Comparison of ENCODE assay signal across 12 cellular contexts in genomic region chr9:20208951-20209350, GRCh38.
DNase-seq lines count a peak whose midpoint lies in the region; FAIRE-seq and TF ChIP-seq lines count a peak whose summit lies in the region.
"Had no signal": no experiment of that assay in that cellular context is flagged by ENCODE, and none has a peak within 500 bp of the region (broad histone marks: within the 10 kb centered on the region; RNA-seq: fewer than 3 reads in every experiment).

No MANE protein-coding gene starts in this region.

- H3K9me3 ChIP-seq in CD4-positive, alpha-beta memory T cell (ENCODE audit: control insufficient read depth in 1 of 2, low read length in 2 of 2): no peaks in the 10 kb centered on the region
- H3K9me3 ChIP-seq in esophagus squamous epithelium (no peaks in the 10 kb centered on the region), neural progenitor cell (ENCODE audit: low read depth) (no peaks in the 10 kb centered on the region), hepatocyte (ENCODE audit: low read depth) (no peaks in the 10 kb centered on the region)
- H3K9me3 ChIP-seq: esophagus muscularis mucosa had no signal

- H4K20me1 ChIP-seq in neural progenitor cell (ENCODE audit: low read depth): no peaks in the 10 kb centered on the region
- no peaks in the 10 kb centered on the region for H4K20me1 ChIP-seq in hepatocyte (ENCODE audit: insufficient read depth, poor library complexity, severe bottlenecking)

- H3K27ac Mint-ChIP-seq in CD4-positive, alpha-beta memory T cell: peak overlapping the region in 6 of 7 donors; percentile 71 to 88 (median 84)
- peak overlapping the region; percentile 87 for H3K27ac Mint-ChIP-seq in T-helper 2 cell treated with Interferon-gamma antibody and Interleukin-4, amounts not matched to agents 5 μg/mL and 100 μg/mL, for 36 hours
- no peak overlapping the region for H3K27ac Mint-ChIP-seq in neural progenitor cell
- H3K27ac Mint-ChIP-seq: type B pancreatic cell had no signal

- intact Hi-C loops in CD4-positive, alpha-beta memory T cell (cut with micrococcal nuclease): loop anchor here (10.0 kb wide), 1 partner anchor 406 kb away; no protein-coding TSS in a partner anchor
- intact Hi-C loops in esophagus squamous epithelium (cut with DNase I): no loop called here

- 56 to 85% methylated on average over 1 of the region's 1 CpG for WGBS in esophagus squamous epithelium, 2 donors
- WGBS in hepatocyte (ENCODE audit: low lambda C conversion rate, missing lambda C conversion rate): 80% methylated on average over 1 of the region's 1 CpG

- POLR2A ChIA-PET in CD4-positive, alpha-beta memory T cell (lab: Charles Lee; ENCODE audit: partially characterized antibody): no interaction called here

- peak overlapping the region; percentile 3 for H3K27ac ChIP-seq in CD4-positive, alpha-beta memory T cell (ENCODE audit: low read depth, low read length)
- H3K27ac ChIP-seq in esophagus squamous epithelium (peak overlapping the region in 3 of 4 donors; percentile 2 to 71 (median 38)), neural progenitor cell (no peak overlapping the region), hepatocyte (no peak overlapping the region)
- H3K27ac ChIP-seq: esophagus muscularis mucosa had no signal

- peaks cover 20 to 30% (median 27%) of the 10 kb centered on the region in 4 donors for H3K4me1 Mint-ChIP-seq in CD4-positive, alpha-beta memory T cell
- peaks cover 37% of the 10 kb centered on the region for H3K4me1 Mint-ChIP-seq in T-helper 2 cell treated with Interferon-gamma antibody and Interleukin-4, amounts not matched to agents 5 μg/mL and 100 μg/mL, for 36 hours (ENCODE audit: low read depth)
- peaks cover 3% of the 10 kb centered on the region for H3K4me1 Mint-ChIP-seq in neural progenitor cell

- peak; percentile 42 for FAIRE-seq in GM18507 (lab: Jason Lieb, UNC)

- CTCF ChIA-PET in CD4-positive, alpha-beta memory T cell (lab: Charles Lee; ENCODE audit: partially characterized antibody): no interaction called here

- H3K27me3 Mint-ChIP-seq in CD4-positive, alpha-beta memory T cell: no peaks in the 10 kb centered on the region
- no peaks in the 10 kb centered on the region for H3K27me3 Mint-ChIP-seq in T-helper 2 cell treated with Interferon-gamma antibody and Interleukin-4, amounts not matched to agents 5 μg/mL and 100 μg/mL, for 36 hours (ENCODE audit: low read depth)
- H3K27me3 Mint-ChIP-seq in neural progenitor cell (ENCODE audit: insufficient read depth, low read depth): no peaks in the 10 kb centered on the region
- H3K27me3 Mint-ChIP-seq: type B pancreatic cell had no signal

- H3K9ac ChIP-seq in neural progenitor cell: no peak overlapping the region

- no peak for TF ChIP-seq POLR2A in esophagus squamous epithelium (IDR thresholded peaks at IDR 0.05)

- H3K4me2 ChIP-seq in neural progenitor cell: no peak overlapping the region
- no peak overlapping the region for H3K4me2 ChIP-seq in hepatocyte

- H3K36me3 Mint-ChIP-seq in CD4-positive, alpha-beta memory T cell: no peaks in the 10 kb centered on the region
- no peaks in the 10 kb centered on the region for H3K36me3 Mint-ChIP-seq in T-helper 2 cell treated with Interferon-gamma antibody and Interleukin-4, amounts not matched to agents 5 μg/mL and 100 μg/mL, for 36 hours (ENCODE audit: low read depth)
- H3K36me3 Mint-ChIP-seq in neural progenitor cell: no peaks in the 10 kb centered on the region
- H3K36me3 Mint-ChIP-seq: type B pancreatic cell had no signal

- peaks cover 26% of the 10 kb centered on the region for H3K4me1 ChIP-seq in CD4-positive, alpha-beta memory T cell (ENCODE audit: insufficient read depth, low read length)
- H3K4me1 ChIP-seq in esophagus squamous epithelium (peaks cover 0 to 31% (median 0%) of the 10 kb centered on the region in 3 donors), neural progenitor cell (no peaks in the 10 kb centered on the region), hepatocyte (ENCODE audit: insufficient read depth) (no peaks in the 10 kb centered on the region)
- H3K4me1 ChIP-seq: esophagus muscularis mucosa had no signal

- H3K79me2 ChIP-seq in neural progenitor cell (ENCODE audit: low read depth): no peaks in the 10 kb centered on the region
- no peaks in the 10 kb centered on the region for H3K79me2 ChIP-seq in hepatocyte

- no peaks in the 10 kb centered on the region for H3K9me2 ChIP-seq in hepatocyte (replicated peaks; ENCODE audit: insufficient read depth)

- no peak overlapping the region for H3K4me3 ChIP-seq in CD4-positive, alpha-beta memory T cell (ENCODE audit: low read length in 2 of 2)
- H3K4me3 ChIP-seq in esophagus squamous epithelium: no peak overlapping the region
- H3K4me3 ChIP-seq in neural progenitor cell: no peak overlapping the region
- no peak overlapping the region for H3K4me3 ChIP-seq in hepatocyte
- H3K4me3 ChIP-seq: esophagus muscularis mucosa had no signal

- H2AFZ ChIP-seq in neural progenitor cell (replicated peaks) (no peak overlapping the region), hepatocyte (no peak overlapping the region)

- H3K9me3 Mint-ChIP-seq in CD4-positive, alpha-beta memory T cell: no peaks in the 10 kb centered on the region
- H3K9me3 Mint-ChIP-seq in T-helper 2 cell treated with Interferon-gamma antibody and Interleukin-4, amounts not matched to agents 5 μg/mL and 100 μg/mL, for 36 hours: no peaks in the 10 kb centered on the region
- no peaks in the 10 kb centered on the region for H3K9me3 Mint-ChIP-seq in neural progenitor cell
- H3K9me3 Mint-ChIP-seq: type B pancreatic cell had no signal

- H3K36me3 ChIP-seq in CD4-positive, alpha-beta memory T cell (ENCODE audit: insufficient read depth, low read length): no peaks in the 10 kb centered on the region
- H3K36me3 ChIP-seq in esophagus squamous epithelium: no peaks in the 10 kb centered on the region
- no peaks in the 10 kb centered on the region for H3K36me3 ChIP-seq in neural progenitor cell
- H3K36me3 ChIP-seq in hepatocyte (replicated peaks; ENCODE audit: insufficient read depth, low read depth): no peaks in the 10 kb centered on the region
- H3K36me3 ChIP-seq: esophagus muscularis mucosa had no signal

- H3F3A ChIP-seq in neural progenitor cell (ENCODE audit: low read depth): no peaks in the 10 kb centered on the region

- DNase-seq in CD4-positive, alpha-beta memory T cell: no peak
- DNase-seq in GM18507 (ENCODE audit: extremely low spot score, insufficient read length, low read depth) (no peak), esophagus squamous epithelium (lab: John Stamatoyannopoulos, UW) (no peak), activated gamma-delta T cell treated with Interleukin-2 at 50 U/mL for 16 hours (no peak), neural progenitor cell (ENCODE audit: low spot score) (no peak), hepatocyte (ENCODE audit: low spot score) (no peak)
- peak; percentile 16 for DNase-seq in T-helper 2 cell treated with Interferon-gamma antibody and Interleukin-4, amounts not matched to agents 5 μg/mL and 100 μg/mL, for 36 hours (ENCODE audit: low spot score)
- DNase-seq: C1 segment of cervical spinal cord, NCI-H1930, NCI-H82 had no signal

- no peak for TF ChIP-seq CTCF in esophagus squamous epithelium (IDR thresholded peaks at IDR 0.05)
- no peak for TF ChIP-seq CTCF in neural progenitor cell (IDR thresholded peaks at IDR 0.05)
- TF ChIP-seq CTCF in hepatocyte (IDR thresholded peaks at IDR 0.05; ENCODE audit: poor library complexity): no peak

- peak overlapping the region in 6 of 8 donors; percentile 18 to 80 (median 68) for H3K4me3 Mint-ChIP-seq in CD4-positive, alpha-beta memory T cell
- H3K4me3 Mint-ChIP-seq in T-helper 2 cell treated with Interferon-gamma antibody and Interleukin-4, amounts not matched to agents 5 μg/mL and 100 μg/mL, for 36 hours: peak overlapping the region; percentile 66
- no peak overlapping the region for H3K4me3 Mint-ChIP-seq in neural progenitor cell
- H3K4me3 Mint-ChIP-seq: type B pancreatic cell had no signal

- H3K27me3 ChIP-seq in CD4-positive, alpha-beta memory T cell (ENCODE audit: insufficient read depth, low read length): no peaks in the 10 kb centered on the region
- H3K27me3 ChIP-seq in esophagus squamous epithelium (no peaks in the 10 kb centered on the region), neural progenitor cell (no peaks in the 10 kb centered on the region), hepatocyte (no peaks in the 10 kb centered on the region)
- H3K27me3 ChIP-seq: esophagus muscularis mucosa had no signal

Comparison
In these comparisons a context has a peak if more than half of its experiments do, and no peak if none do; other contexts are left out.
1. H3K27ac ChIP-seq: peak in CD4-positive, alpha-beta memory T cell (single experiment) and esophagus squamous epithelium (3 of 4); none in neural progenitor cell (single experiment) and hepatocyte (single experiment).